ENCODE assay signal across 24 cellular contexts in genomic region chr17:42806249-42806648, GRCh38. TPM values are rescaled to one million over a fixed set of nuclear protein-coding genes. Genes with fewer than 3 reads are reported as not detected.
DNase-seq lines count a peak whose midpoint lies in the region; ATAC-seq, FAIRE-seq and TF ChIP-seq lines count a peak whose summit lies in the region.
"Had no signal": no experiment of that assay in that cellular context is flagged by ENCODE, and none has a peak within 500 bp of the region (broad histone marks: within the 10 kb centered on the region; RNA-seq: fewer than 3 reads in every experiment).

No MANE protein-coding gene starts in this region.

- H3K36me3 ChIP-seq in body of pancreas (replicated peaks in 1 of 2; ENCODE audit: insufficient read depth in 1 of 2, low read depth in 2 of 2), result peaks cover 0 to 7% of the 10 kb centered on the region in 2 donors
- H3K36me3 ChIP-seq in hepatocyte (replicated peaks; ENCODE audit: insufficient read depth, low read depth), result no peaks in the 10 kb centered on the region
- H3K36me3 ChIP-seq in small intestine (ENCODE audit: control insufficient read depth in 2 of 2, insufficient read depth in 2 of 2, low read length in 2 of 2), result peaks cover 0 to under 1% of the 10 kb centered on the region in 2 donors

- no peaks in the 10 kb centered on the region for H3K27me3 ChIP-seq in body of pancreas
- no peaks in the 10 kb centered on the region for H3K27me3 ChIP-seq in hepatocyte
- no peaks in the 10 kb centered on the region for H3K27me3 ChIP-seq in small intestine (ENCODE audit: control insufficient read depth in 2 of 2, insufficient read depth in 2 of 2, low read length in 2 of 2)
- H3K27me3 ChIP-seq: Peyer's patch, SJCRH30 had no signal

- no peak for FAIRE-seq in small intestine (lab: Jason Lieb, UNC)
- FAIRE-seq: H54, K562 had no signal

- TF ChIP-seq POLR2A in body of pancreas (IDR thresholded peaks at IDR 0.05), result no peak

- H3K9me2 ChIP-seq in hepatocyte (replicated peaks; ENCODE audit: insufficient read depth), result no peaks in the 10 kb centered on the region

- no peaks in the 10 kb centered on the region for H3K9me3 Mint-ChIP-seq in Calu3 (ENCODE audit: low read depth, unreplicated experiment)
- no peaks in the 10 kb centered on the region for H3K9me3 Mint-ChIP-seq in natural killer cell treated with Interleukin-12 subunit alpha and Interleukin-12 subunit beta and Interleukin-15 and Interleukin-18, amount 100 ng/mL, for 72 hours
- H3K9me3 Mint-ChIP-seq: CD4-positive, alpha-beta T cell had no signal

- no peak for ATAC-seq in body of pancreas
- no peak for ATAC-seq in GM18909 (IDR thresholded peaks at IDR 0.05; ENCODE audit: poor library complexity, unreplicated experiment)
- ATAC-seq in natural killer cell treated with Interleukin-12 subunit alpha and Interleukin-12 subunit beta and Interleukin-15 and Interleukin-18, amount 100 ng/mL, for 72 hours, result no peak
- ATAC-seq: K562 had no signal

- no peaks in the 10 kb centered on the region for H3K4me1 Mint-ChIP-seq in Calu3 (ENCODE audit: low read depth, unreplicated experiment)
- peaks cover 0 to 3% of the 10 kb centered on the region in 2 donors for H3K4me1 Mint-ChIP-seq in natural killer cell treated with Interleukin-12 subunit alpha and Interleukin-12 subunit beta and Interleukin-15 and Interleukin-18, amount 100 ng/mL, for 72 hours (ENCODE audit: low read depth in 2 of 2)

- CTCF ChIA-PET in Calu3 (lab: Charles Lee), result interaction anchor here (0.9 kb wide), 1 partner anchor 33 kb away, joined by 3 read pairs; the partner anchor contains the start of gene VPS25

- H3K4me3 ChIP-seq in body of pancreas (no peak overlapping the region), hepatocyte (no peak overlapping the region), small intestine (ENCODE audit: low read depth in 1 of 2, low read length in 2 of 2) (no peak overlapping the region)
- H3K4me3 ChIP-seq: K562, MG63, Peyer's patch, SJCRH30 had no signal

- WGBS in body of pancreas, 2 donors, result 47 to 68% methylated on average over 1 of the region's 1 CpG
- 93% methylated on average over 1 of the region's 1 CpG for WGBS in hepatocyte (ENCODE audit: low lambda C conversion rate, missing lambda C conversion rate)
- 21 to 66% (median 45%) methylated on average over 1 of the region's 1 CpG for WGBS in small intestine, 3 donors

- intact Hi-C loops in body of pancreas (cut with DNase I) (no loop called here), Calu3 (cut with micrococcal nuclease; ENCODE audit: unreplicated experiment) (no loop called here)

- H3K36me3 Mint-ChIP-seq in Calu3 (ENCODE audit: insufficient read depth, unreplicated experiment), result peaks cover 6% of the 10 kb centered on the region
- H3K36me3 Mint-ChIP-seq in natural killer cell treated with Interleukin-12 subunit alpha and Interleukin-12 subunit beta and Interleukin-15 and Interleukin-18, amount 100 ng/mL, for 72 hours, result peaks cover 6% of the 10 kb centered on the region

- no peaks in the 10 kb centered on the region for H3K9me3 ChIP-seq in body of pancreas
- H3K9me3 ChIP-seq in hepatocyte (ENCODE audit: low read depth), result no peaks in the 10 kb centered on the region
- H3K9me3 ChIP-seq in small intestine (ENCODE audit: control insufficient read depth, low read depth), result no peaks in the 10 kb centered on the region
- H3K9me3 ChIP-seq: MG63, Peyer's patch, SJCRH30 had no signal

- no TSS peak for BruUV-seq in Calu3 (replicated peaks; lab: Mats Ljungman, UMichigan)

- no peaks in the 10 kb centered on the region for H4K20me1 ChIP-seq in hepatocyte (ENCODE audit: insufficient read depth, poor library complexity, severe bottlenecking)

- no peak for DNase-seq in body of pancreas
- peak; percentile 56 for DNase-seq in hepatocyte (ENCODE audit: low spot score)
- peak; percentile 89 for DNase-seq in small intestine
- no peak for DNase-seq in Calu3
- no peak for DNase-seq in natural killer cell treated with Interleukin-12 subunit alpha and Interleukin-12 subunit beta and Interleukin-15 and Interleukin-18, amount 100 ng/mL, for 72 hours (ENCODE audit: low spot score)
- no peak for DNase-seq in SW 1271 (lab: John Stamatoyannopoulos, UW)
- DNase-seq: CD4-positive, alpha-beta T cell; COR-L47; DMS153; GDM1; MG63; NCI-H1417; NCI-H1694 treated with DMSO at 0.1 percent for 48 hours; NCI-H2081 treated with DMSO at 0.1 percent for 48 hours; NCI-H2171 treated with DMSO at 0.1 percent for 48 hours; NCI-H524 treated with DMSO at 0.1 percent for 48 hours; NCI-H82; SJCRH30 had no signal

- H3K27ac Mint-ChIP-seq in Calu3 (ENCODE audit: unreplicated experiment), result no peak overlapping the region
- H3K27ac Mint-ChIP-seq in natural killer cell treated with Interleukin-12 subunit alpha and Interleukin-12 subunit beta and Interleukin-15 and Interleukin-18, amount 100 ng/mL, for 72 hours, result no peak overlapping the region
- H3K27ac Mint-ChIP-seq: CD4-positive, alpha-beta T cell had no signal

- TF ChIP-seq CTCF in C4-2B (conservative IDR thresholded peaks at IDR 0.05), result no peak
- TF ChIP-seq CTCF in body of pancreas (IDR thresholded peaks at IDR 0.05), result no peak
- TF ChIP-seq CTCF in hepatocyte (IDR thresholded peaks at IDR 0.05; ENCODE audit: poor library complexity), result no peak
- no peak for TF ChIP-seq CTCF in Calu3 (IDR thresholded peaks at IDR 0.05; ENCODE audit: unreplicated experiment)

- H3K4me3 Mint-ChIP-seq in Calu3 (ENCODE audit: low read depth, unreplicated experiment), result no peak overlapping the region
- H3K4me3 Mint-ChIP-seq in natural killer cell treated with Interleukin-12 subunit alpha and Interleukin-12 subunit beta and Interleukin-15 and Interleukin-18, amount 100 ng/mL, for 72 hours, result no peak overlapping the region
- H3K4me3 Mint-ChIP-seq: CD4-positive, alpha-beta T cell had no signal

- H3K27ac ChIP-seq in C4-2B (peak overlapping the region; percentile 46), body of pancreas (peak overlapping the region in 3 of 4 donors; percentile 92), hepatocyte (peak overlapping the region; percentile 85), small intestine (ENCODE audit: low read depth in 1 of 2, low read length in 1 of 2) (peak overlapping the region in 1 of 2 donors; percentile 53)
- H3K27ac ChIP-seq: SJCRH30 had no signal

- H3K27me3 Mint-ChIP-seq in Calu3 (ENCODE audit: unreplicated experiment), result no peaks in the 10 kb centered on the region
- H3K27me3 Mint-ChIP-seq in natural killer cell treated with Interleukin-12 subunit alpha and Interleukin-12 subunit beta and Interleukin-15 and Interleukin-18, amount 100 ng/mL, for 72 hours, result no peaks in the 10 kb centered on the region
- H3K27me3 Mint-ChIP-seq: CD4-positive, alpha-beta T cell had no signal

- no peak overlapping the region for H2AFZ ChIP-seq in hepatocyte

- no peak overlapping the region for H3K4me2 ChIP-seq in hepatocyte

- no peaks in the 10 kb centered on the region for H3K79me2 ChIP-seq in hepatocyte

- peaks cover 40% of the 10 kb centered on the region for H3K4me1 ChIP-seq in body of pancreas
- peaks cover 40% of the 10 kb centered on the region for H3K4me1 ChIP-seq in hepatocyte (ENCODE audit: insufficient read depth)
- peaks cover 2 to 4% of the 10 kb centered on the region in 2 donors for H3K4me1 ChIP-seq in small intestine (ENCODE audit: control insufficient read depth in 2 of 2, insufficient read depth in 1 of 2, low read depth in 1 of 2, low read length in 1 of 2)

RNA-seq across cellular contexts. Expression of gene CNTD1, which starts 7.6 kb away (rescaled TPM):
- total RNA-seq in body of pancreas, result not detected
- 0.08 and 1.2 TPM in 2 replicates for total RNA-seq in hepatocyte
- 1.5 and 2.4 TPM in 2 replicates for polyA plus RNA-seq in hepatocyte
- under 1 TPM in 1 of 3 donors, not detected in 2; 0.52 TPM for polyA plus RNA-seq in small intestine
- total RNA-seq in Calu3 (2022), result 0.54 TPM in 1 of 2 replicates, not detected in the other
- not detected for total RNA-seq in natural killer cell treated with Interleukin-12 subunit alpha and Interleukin-12 subunit beta and Interleukin-15 and Interleukin-18, amount 100 ng/mL, for 72 hours
- total RNA-seq: CD4-positive, alpha-beta T cell; LHCN-M2; Peyer's patch had no signal

RNA-seq across cellular contexts. Expression of gene COA3, which starts 7.7 kb away (rescaled TPM):
- total RNA-seq in body of pancreas (10 to 100 TPM; 69.2 to 72.4 TPM), hepatocyte (117 and 133 TPM in 2 replicates), Calu3 (2022) (98.8 and 99.9 TPM in 2 replicates)
- polyA plus RNA-seq in hepatocyte (219 and 252 TPM in 2 replicates), small intestine (100 to 1,000 TPM; 277 to 317 (median 315) TPM)
- 10 to 100 TPM; 41.6 to 48.0 TPM for total RNA-seq in natural killer cell treated with Interleukin-12 subunit alpha and Interleukin-12 subunit beta and Interleukin-15 and Interleukin-18, amount 100 ng/mL, for 72 hours

RNA-seq across cellular contexts. Expression of gene BECN1, which starts 17.8 kb away (rescaled TPM):
- total RNA-seq in body of pancreas (10 to 100 TPM; 50.4 to 65.1 TPM), hepatocyte (68.7 and 73.4 TPM in 2 replicates), Calu3 (2022) (141 and 144 TPM in 2 replicates)
- polyA plus RNA-seq in hepatocyte (70.4 and 75.2 TPM in 2 replicates), small intestine (10 to 100 TPM; 73.5 to 96.8 (median 82.3) TPM)
- total RNA-seq in natural killer cell treated with Interleukin-12 subunit alpha and Interleukin-12 subunit beta and Interleukin-15 and Interleukin-18, amount 100 ng/mL, for 72 hours, result 100 to 1,000 TPM; 106 to 134 TPM

RNA-seq across cellular contexts. Expression of gene WNK4, which starts 25.8 kb away (rescaled TPM):
- total RNA-seq in body of pancreas (under 1 TPM in 1 of 2 donors, not detected in 1; 0.26 TPM), hepatocyte (1.0 and 1.5 TPM in 2 replicates), Calu3 (2022) (0.33 and 0.73 TPM in 2 replicates)
- polyA plus RNA-seq in hepatocyte (1.7 and 2.2 TPM in 2 replicates), small intestine (1 to 10 TPM in 2 of 3 donors, under 1 TPM in 1; 0.67 to 1.6 (median 1.4) TPM)
- total RNA-seq in natural killer cell treated with Interleukin-12 subunit alpha and Interleukin-12 subunit beta and Interleukin-15 and Interleukin-18, amount 100 ng/mL, for 72 hours, result under 1 TPM; 0.10 to 0.28 TPM
- total RNA-seq: LHCN-M2 had no signal

RNA-seq across cellular contexts. Expression of gene PSME3, which starts 26.9 kb away (rescaled TPM):
- 10 to 100 TPM; 41.2 to 51.6 TPM for total RNA-seq in body of pancreas
- 86.4 and 89.0 TPM in 2 replicates for total RNA-seq in hepatocyte
- polyA plus RNA-seq in hepatocyte, result 99.4 and 99.5 TPM in 2 replicates
- 10 to 100 TPM; 49.9 to 93.0 (median 55.9) TPM for polyA plus RNA-seq in small intestine
- total RNA-seq in Calu3 (2022), result 238 and 265 TPM in 2 replicates
- total RNA-seq in natural killer cell treated with Interleukin-12 subunit alpha and Interleukin-12 subunit beta and Interleukin-15 and Interleukin-18, amount 100 ng/mL, for 72 hours, result 100 to 1,000 TPM; 152 to 251 TPM

Comparison
In these comparisons a context has a peak if more than half of its experiments do, and no peak if none do; other contexts are left out.
1. DNase-seq: peak in hepatocyte (single experiment) and small intestine (single experiment); none in body of pancreas (0 of 4), Calu3 (single experiment), natural killer cell treated with Interleukin-12 subunit alpha and Interleukin-12 subunit beta and Interleukin-15 and Interleukin-18, amount 100 ng/mL, for 72 hours (single experiment) and SW 1271 (0 of 2).